ENCODE assay signal across 8 cellular contexts in the genomic region with DNA sequence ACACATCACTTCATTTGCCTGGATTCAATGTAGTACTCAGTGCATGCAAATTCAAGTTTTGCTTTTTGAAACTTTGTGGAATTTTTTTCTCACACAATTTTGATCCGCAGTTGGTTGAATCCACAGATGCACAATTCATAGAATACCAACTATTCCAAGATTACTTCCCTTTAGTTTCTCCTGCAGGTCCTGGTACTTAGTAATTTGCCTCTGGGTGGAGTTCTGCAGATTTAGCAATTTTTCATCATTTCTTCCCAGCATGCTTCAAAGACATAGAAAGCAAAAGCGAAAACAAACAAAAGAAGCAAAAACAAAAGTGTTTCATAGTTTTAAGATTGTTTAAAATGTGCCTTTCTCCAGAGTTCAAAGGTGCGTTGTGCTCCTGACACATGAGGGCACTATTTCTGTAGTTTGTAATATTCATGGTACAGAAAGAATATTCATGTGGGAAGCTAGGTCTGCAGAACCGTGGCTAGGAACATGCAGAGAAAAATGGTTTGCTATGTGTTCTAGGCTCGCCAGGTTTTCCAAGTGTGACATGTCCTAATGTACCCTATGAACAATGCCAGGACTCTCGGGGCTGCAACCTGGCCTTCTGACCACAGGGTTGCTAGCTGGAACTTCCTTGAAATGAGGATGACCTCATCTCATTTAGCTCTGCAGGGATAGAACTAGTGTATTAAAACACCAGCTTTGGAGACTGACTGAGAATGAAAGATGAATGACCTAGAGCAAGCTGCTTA. TPM values are rescaled to one million over a fixed set of nuclear protein-coding genes. Genes with fewer than 3 reads are reported as not detected.
DNase-seq lines count a peak whose midpoint lies in the region; ATAC-seq and TF ChIP-seq lines count a peak whose summit lies in the region.

No MANE protein-coding gene starts in this region.

- no peaks in the 10 kb centered on the region for H3K36me3 Mint-ChIP-seq in CD4-positive, CD25-positive, alpha-beta regulatory T cell
- H3K36me3 Mint-ChIP-seq in brain = no peaks in the 10 kb centered on the region

- peaks cover 13% of the 10 kb centered on the region for H3K27me3 Mint-ChIP-seq in CD4-positive, CD25-positive, alpha-beta regulatory T cell
- peaks cover 7% of the 10 kb centered on the region for H3K27me3 Mint-ChIP-seq in brain
- H3K27me3 Mint-ChIP-seq in stimulated activated naive CD8-positive, alpha-beta T cell treated with anti-CD3 and anti-CD28 coated beads, Interleukin-15, amount 100 ng/mL, for 72 hours = no peaks in the 10 kb centered on the region

- peak; percentile 9 to 86 (median 73) for DNase-seq in CD4-positive, CD25-positive, alpha-beta regulatory T cell
- DNase-seq in Panc1 (ENCODE audit: low read depth, low spot score) = peak; percentile 20
- peak; percentile 79 for DNase-seq in kidney tubule cell (ENCODE audit: low spot score)
- DNase-seq in stimulated activated naive CD8-positive, alpha-beta T cell treated with anti-CD3 and anti-CD28 coated beads, Interleukin-15, amount 100 ng/mL, for 72 hours = peak; percentile 20 to 41
- no peak for DNase-seq in NCI-H345 treated with DMSO at 0.1 percent for 48 hours (lab: John Stamatoyannopoulos, UW; ENCODE audit: unreplicated experiment)

- in situ Hi-C loops in Panc1 (cut with HindIII; ENCODE audit: low pct_unique_long_range_greater_than_20kb, low sequenced_read_pairs) = no loop called here

- peaks cover 0 to 2% (median 0%) of the 10 kb centered on the region in 7 donors for H3K9me3 Mint-ChIP-seq in CD4-positive, CD25-positive, alpha-beta regulatory T cell
- H3K9me3 Mint-ChIP-seq in brain = peaks cover 0 to 9% (median 4%) of the 10 kb centered on the region in 5 experiments
- H3K9me3 Mint-ChIP-seq in stimulated activated naive CD8-positive, alpha-beta T cell treated with anti-CD3 and anti-CD28 coated beads, Interleukin-15, amount 100 ng/mL, for 72 hours = no peaks in the 10 kb centered on the region

- H3K27ac Mint-ChIP-seq in CD4-positive, CD25-positive, alpha-beta regulatory T cell = peak overlapping the region in 2 of 3 donors; percentile 9 to 87
- peak overlapping the region in 1 of 5 experiments; percentile 36 for H3K27ac Mint-ChIP-seq in brain
- peak overlapping the region; percentile 78 to 91 for H3K27ac Mint-ChIP-seq in stimulated activated naive CD8-positive, alpha-beta T cell treated with anti-CD3 and anti-CD28 coated beads, Interleukin-15, amount 100 ng/mL, for 72 hours

- POLR2A ChIA-PET in Panc1 (lab: Charles Lee) = interaction anchor here (1.2 kb wide), 1 partner anchor 88 kb away, joined by 5 read pairs; no protein-coding TSS in a partner anchor

- peak; percentile 81 to 84 for ATAC-seq in CD4-positive, CD25-positive, alpha-beta regulatory T cell (ENCODE audit: low read depth in 2 of 2)
- peak; percentile 71 for ATAC-seq in GM18870 (IDR thresholded peaks at IDR 0.05; ENCODE audit: unreplicated experiment)
- ATAC-seq in HG03139 (IDR thresholded peaks at IDR 0.05; ENCODE audit: unreplicated experiment) = peak; percentile 62
- ATAC-seq in Panc1 = peak; percentile 82
- peak; percentile 89 for ATAC-seq in stimulated activated naive CD8-positive, alpha-beta T cell treated with anti-CD3 and anti-CD28 coated beads, Interleukin-15, amount 100 ng/mL, for 72 hours

- intact Hi-C loops in Panc1 (cut with micrococcal nuclease; ENCODE audit: unreplicated experiment) = loop anchor here (1.0 kb wide), 1 partner anchor 88 kb away; no protein-coding TSS in a partner anchor

- no peaks in the 10 kb centered on the region for H3K27me3 ChIP-seq in CD4-positive, CD25-positive, alpha-beta regulatory T cell (ENCODE audit: control insufficient read depth, insufficient read depth, low read length)
- H3K27me3 ChIP-seq in Panc1 (ENCODE audit: control insufficient read depth, insufficient read depth, low read length) = no peaks in the 10 kb centered on the region

- no peak overlapping the region for H3K27ac ChIP-seq in CD4-positive, CD25-positive, alpha-beta regulatory T cell (ENCODE audit: insufficient read depth, low read length, poor library complexity, severe bottlenecking)
- H3K27ac ChIP-seq in Panc1 (ENCODE audit: low read length) = no peak overlapping the region

- peak overlapping the region; percentile 64 for H3K4me3 ChIP-seq in CD4-positive, CD25-positive, alpha-beta regulatory T cell (ENCODE audit: low read depth, low read length)
- no peak overlapping the region for H3K4me3 ChIP-seq in Panc1 (ENCODE audit: low read depth in 2 of 2, low read length in 2 of 2)

- no peaks in the 10 kb centered on the region for H3K9me3 ChIP-seq in CD4-positive, CD25-positive, alpha-beta regulatory T cell (ENCODE audit: control insufficient read depth in 2 of 2, low read length in 2 of 2)
- H3K9me3 ChIP-seq in Panc1 (ENCODE audit: control insufficient read depth, insufficient read depth, low read depth, low read length) = no peaks in the 10 kb centered on the region

- BruUV-seq in Panc1 (replicated peaks; lab: Mats Ljungman, UMichigan) = no TSS peak

- TF ChIP-seq CTCF in Panc1 (IDR thresholded peaks at IDR 0.05) = peak; percentile 68
- peak; percentile 52 to 69 for TF ChIP-seq CTCF in brain (conservative IDR thresholded peaks at IDR 0.05)

- H3K4me1 ChIP-seq in CD4-positive, CD25-positive, alpha-beta regulatory T cell (ENCODE audit: control insufficient read depth, insufficient read depth, low read length, poor library complexity, severe bottlenecking) = peaks cover 37% of the 10 kb centered on the region
- H3K4me1 ChIP-seq in Panc1 (ENCODE audit: control insufficient read depth, insufficient read depth, low read length) = peaks cover 7% of the 10 kb centered on the region; the same call in 1 of the 2 replicates

- H3K4me3 Mint-ChIP-seq in CD4-positive, CD25-positive, alpha-beta regulatory T cell = peak overlapping the region in 3 of 4 donors; percentile 8 to 65 (median 56)
- H3K4me3 Mint-ChIP-seq in brain = no peak overlapping the region
- H3K4me3 Mint-ChIP-seq in stimulated activated naive CD8-positive, alpha-beta T cell treated with anti-CD3 and anti-CD28 coated beads, Interleukin-15, amount 100 ng/mL, for 72 hours = peak overlapping the region; percentile 19 to 63

- CTCF ChIA-PET in Panc1 (lab: Charles Lee) = interaction anchor here (1.1 to 1.2 kb wide), 2 partner anchors 9 to 88 kb away, joined by 3 to 19 read pairs; no protein-coding TSS in a partner anchor

- peaks cover 24 to 46% (median 28%) of the 10 kb centered on the region in 4 donors for H3K4me1 Mint-ChIP-seq in CD4-positive, CD25-positive, alpha-beta regulatory T cell
- H3K4me1 Mint-ChIP-seq in brain = peaks cover 14% of the 10 kb centered on the region
- H3K4me1 Mint-ChIP-seq in stimulated activated naive CD8-positive, alpha-beta T cell treated with anti-CD3 and anti-CD28 coated beads, Interleukin-15, amount 100 ng/mL, for 72 hours = peaks cover 39% of the 10 kb centered on the region

- no peaks in the 10 kb centered on the region for H3K36me3 ChIP-seq in CD4-positive, CD25-positive, alpha-beta regulatory T cell (ENCODE audit: control insufficient read depth, insufficient read depth, low read length)
- no peaks in the 10 kb centered on the region for H3K36me3 ChIP-seq in Panc1 (ENCODE audit: control insufficient read depth, insufficient read depth, low read length)

RNA-seq across cellular contexts. Expression of a gene that starts 30.0 kb away (rescaled TPM):
- 174 TPM for total RNA-seq in CD4-positive, CD25-positive, alpha-beta regulatory T cell
- 100 to 1,000 TPM; 207 to 251 (median 233) TPM for polyA plus RNA-seq in CD4-positive, CD25-positive, alpha-beta regulatory T cell
- 1.4 TPM for total RNA-seq in Panc1 (2021; ENCODE audit: unreplicated experiment)
- polyA plus RNA-seq in Panc1 (2012; ENCODE audit: insufficient read length) = 1.3 TPM
- 2.5 TPM for polyA plus RNA-seq in brain (ENCODE audit: insufficient read depth, low read depth, low replicate concordance)

RNA-seq across cellular contexts. Expression of a gene that starts 46.4 kb away (rescaled TPM):
- 6.7 TPM for total RNA-seq in CD4-positive, CD25-positive, alpha-beta regulatory T cell
- polyA plus RNA-seq in CD4-positive, CD25-positive, alpha-beta regulatory T cell = 10 to 100 TPM; 16.8 to 29.7 (median 22.1) TPM
- total RNA-seq in Panc1 (2021; ENCODE audit: unreplicated experiment) = 25.9 TPM
- polyA plus RNA-seq in Panc1 (2012; ENCODE audit: insufficient read length) = 12.3 TPM
- polyA plus RNA-seq in brain (ENCODE audit: insufficient read depth, low read depth, low replicate concordance) = 15.0 TPM

Comparison
In these comparisons a context has a peak if more than half of its experiments do, and no peak if none do; other contexts are left out.
1. H3K4me3 Mint-ChIP-seq: peak in CD4-positive, CD25-positive, alpha-beta regulatory T cell (3 of 4) and stimulated activated naive CD8-positive, alpha-beta T cell treated with anti-CD3 and anti-CD28 coated beads, Interleukin-15, amount 100 ng/mL, for 72 hours (2 of 2); none in brain (0 of 5).
2. RNA of a gene that starts 30.0 kb away (total RNA-seq): 174 TPM in CD4-positive, CD25-positive, alpha-beta regulatory T cell (single experiment); 1.4 TPM in Panc1 (single experiment); every median in the first group is over 10 times any median in the second.
3. Peak in every context shown above with its lines, with median percentiles within 50 percentile points of each other: ATAC-seq.